In genomic region chrX:63784346-63784901, GRCh38 we compare ENCODE assay signal across 8 cellular contexts. TPM values are rescaled to one million over a fixed set of nuclear protein-coding genes. Genes with fewer than 3 reads are reported as not detected.
A peak's percentile ranks its signal among the peaks of the same experiment; 100 is the strongest.
DNase-seq lines count a peak whose midpoint lies in the region; ATAC-seq and TF ChIP-seq lines count a peak whose summit lies in the region.

No MANE protein-coding gene starts in this region.

- H4K20me1 ChIP-seq in OCI-LY7 (ENCODE audit: insufficient read depth, low read length): no peaks in the 10 kb centered on the region

- no peaks in the 10 kb centered on the region for H3K79me2 ChIP-seq in OCI-LY7 (ENCODE audit: insufficient read depth, low read depth, low read length)

- no peak for ATAC-seq in gastrocnemius medialis

- no peaks in the 10 kb centered on the region; the same call in 1 of the 2 replicates for H3K36me3 ChIP-seq in iPS-20b (ENCODE audit: insufficient read depth, low read depth, low read length)
- no peaks in the 10 kb centered on the region for H3K36me3 ChIP-seq in gastrocnemius medialis
- H3K36me3 ChIP-seq in OCI-LY7 (ENCODE audit: insufficient read depth, low read length): no peaks in the 10 kb centered on the region

- H3K9me3 ChIP-seq in iPS-20b (ENCODE audit: insufficient read depth, low read depth, low read length) (peaks cover 12% of the 10 kb centered on the region), gastrocnemius medialis (no peaks in the 10 kb centered on the region), OCI-LY7 (ENCODE audit: low read length) (no peaks in the 10 kb centered on the region)

- TF ChIP-seq POLR2A in gastrocnemius medialis (IDR thresholded peaks at IDR 0.05): no peak

- CTCF ChIA-PET in OCI-LY7 (lab: Charles Lee; ENCODE audit: unreplicated experiment): interaction anchor here (0.6 kb wide), 1 partner anchor 434 kb away, joined by 3 read pairs; the partner anchor contains the start of gene SPIN4

- H3K27me3 ChIP-seq in iPS-20b (ENCODE audit: insufficient read depth, low read length) (no peaks in the 10 kb centered on the region), gastrocnemius medialis (peaks cover 0 to 5% (median 0%) of the 10 kb centered on the region in 3 donors)

- in situ Hi-C loops in astrocyte of the spinal cord (cut with HindIII; ENCODE audit: low sequenced_read_pairs): no loop called here
- in situ Hi-C loops in gastrocnemius medialis (cut with MboI; ENCODE audit: low sequenced_read_pairs in 4 of 4): no loop called here

- no peaks in the 10 kb centered on the region for H3K9me2 ChIP-seq in OCI-LY7 (ENCODE audit: insufficient read depth, low read length)

- POLR2A ChIA-PET in OCI-LY7 (lab: Charles Lee): interaction anchor here (1.0 kb wide), 1 partner anchor 72 kb away, joined by 3 read pairs; no protein-coding TSS in a partner anchor

- no peak overlapping the region for H2AFZ ChIP-seq in OCI-LY7 (ENCODE audit: low read length)

- TF ChIP-seq CTCF in GM12865 (IDR thresholded peaks at IDR 0.05; ENCODE audit: insufficient read depth, low read depth, low read length, missing control alignments) (no peak), astrocyte of the spinal cord (IDR thresholded peaks at IDR 0.05; ENCODE audit: low read depth, low read length) (no peak), gastrocnemius medialis (IDR thresholded peaks at IDR 0.05 in 4 of 5, conservative IDR thresholded peaks at IDR 0.05 in 1 of 5) (no peak), OCI-LY7 (conservative IDR thresholded peaks at IDR 0.05; ENCODE audit: low read length) (no peak)

- H3K27ac ChIP-seq in iPS-20b (ENCODE audit: low read length) (peak overlapping the region; percentile 27), gastrocnemius medialis (no peak overlapping the region), OCI-LY7 (ENCODE audit: low read depth, low read length, poor library complexity, severe bottlenecking) (no peak overlapping the region)

- peak overlapping the region; percentile 90 for H3K9ac ChIP-seq in iPS-20b (ENCODE audit: low read depth, low read length)

- H3K4me1 ChIP-seq in iPS-20b (ENCODE audit: insufficient read depth, low read length) (peaks cover 5% of the 10 kb centered on the region; the same call in 1 of the 2 replicates), gastrocnemius medialis (no peaks in the 10 kb centered on the region), OCI-LY7 (ENCODE audit: insufficient read depth, low read length, poor library complexity, severe bottlenecking) (no peaks in the 10 kb centered on the region)

- H3K4me3 ChIP-seq in GM12865 (ENCODE audit: low read depth, low read length) (peak overlapping the region; percentile 58), astrocyte of the spinal cord (ENCODE audit: low read depth, low read length) (peak overlapping the region; percentile 27), iPS-20b (ENCODE audit: low read length) (peak overlapping the region; percentile 76), gastrocnemius medialis (peak overlapping the region; percentile 30 to 50 (median 48)), OCI-LY7 (ENCODE audit: low read depth, low read length, poor library complexity, severe bottlenecking) (no peak overlapping the region)

- no peak overlapping the region for H3K4me2 ChIP-seq in OCI-LY7 (ENCODE audit: low read length)

- DNase-seq in GM12865 (ENCODE audit: low read depth): no peak
- DNase-seq in astrocyte of the spinal cord (ENCODE audit: low read depth, low spot score): no peak
- no peak for DNase-seq in gastrocnemius medialis
- no peak for DNase-seq in OCI-LY7 (ENCODE audit: low spot score)
- no peak for DNase-seq in activated naive CD4-positive, alpha-beta T cell treated with Interleukin-2 at 50 U/mL for 16 hours
- no peak for DNase-seq in NCI-H2029 treated with DMSO at 0.1 percent for 48 hours (lab: John Stamatoyannopoulos, UW)
- no peak for DNase-seq in NCI-H1092 treated with DMSO at 0.1 percent for 48 hours (lab: John Stamatoyannopoulos, UW)

- intact Hi-C loops in gastrocnemius medialis (cut with DNase I; ENCODE audit: low total_unique reads): no loop called here
- intact Hi-C loops in OCI-LY7 (cut with micrococcal nuclease; ENCODE audit: unreplicated experiment): no loop called here

- BruUV-seq in OCI-LY7 (replicated peaks; lab: Mats Ljungman, UMichigan): no TSS peak

RNA-seq across cellular contexts. Expression of gene ARHGEF9, which starts 0.6 kb away (rescaled TPM):
- 1 to 10 TPM; 2.0 to 6.6 (median 4.1) TPM for total RNA-seq in gastrocnemius medialis
- 12.8 and 18.4 TPM in 2 replicates for total RNA-seq in OCI-LY7 (2014; rRNA removed; shearing (Covaris generic))
- 21.7 and 26.7 TPM in 2 replicates for total RNA-seq in OCI-LY7 (2022)
